14 cellular contexts compared by ENCODE assay signal in the genomic region with DNA sequence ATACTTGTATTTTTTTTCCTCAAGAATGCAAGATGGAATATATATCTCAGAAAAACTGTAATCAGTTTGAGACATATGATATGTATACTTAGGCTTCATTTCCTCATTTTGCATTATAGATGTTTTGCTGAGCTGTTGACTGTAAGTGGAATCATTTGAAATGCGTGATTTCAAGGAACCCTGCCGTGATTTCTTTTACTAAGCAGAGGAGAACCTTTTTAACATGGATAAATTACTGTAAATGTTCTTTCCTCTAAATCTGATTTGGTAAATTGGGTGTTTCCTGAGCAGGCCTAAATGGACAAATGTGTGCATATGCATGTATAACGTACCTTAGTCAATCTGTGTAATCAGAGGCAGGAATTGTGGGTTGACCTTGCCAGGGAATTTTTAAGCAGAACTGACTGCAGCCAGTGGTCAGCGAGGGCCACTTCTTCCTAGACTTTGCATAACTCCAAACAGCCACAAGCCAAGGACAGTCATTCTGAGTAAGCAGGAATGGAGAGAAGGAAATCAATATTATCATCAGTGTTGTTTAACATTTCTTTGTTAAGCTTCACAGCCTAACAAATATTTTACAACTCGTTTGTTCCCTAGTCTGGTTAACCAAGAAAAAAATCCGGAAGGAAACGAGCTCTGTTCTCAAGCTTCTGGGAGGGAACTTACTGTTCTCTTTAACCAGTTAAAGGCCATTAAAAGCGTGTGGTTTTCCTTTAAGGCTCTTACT.
DNase-seq lines count a peak whose midpoint lies in the region; ATAC-seq and TF ChIP-seq lines count a peak whose summit lies in the region.
"Had no signal": no experiment of that assay in that cellular context is flagged by ENCODE, and none has a peak within 500 bp of the region (broad histone marks: within the 10 kb centered on the region; RNA-seq: fewer than 3 reads in every experiment).

No MANE protein-coding gene starts in this region.

- peak overlapping the region; percentile 25 to 81 for H3K4me3 Mint-ChIP-seq in CD14-positive monocyte
- H3K4me3 Mint-ChIP-seq: activated T-cell treated with anti-CD3 and anti-CD28 coated beads, Interleukin-2, amount 50 U/mL, for 72 hours; nephron had no signal

- ATAC-seq in body of pancreas (peak; percentile 42), HG02840 (IDR thresholded peaks at IDR 0.05; ENCODE audit: low FRiP score, unreplicated experiment) (no peak), GM18873 (IDR thresholded peaks at IDR 0.05; ENCODE audit: low FRiP score, unreplicated experiment) (no peak), HG02938 (IDR thresholded peaks at IDR 0.05; ENCODE audit: unreplicated experiment) (no peak)
- ATAC-seq: activated T-cell treated with anti-CD3 and anti-CD28 coated beads, Interleukin-2, amount 50 U/mL, for 72 hours; foreskin keratinocyte had no signal

- TF ChIP-seq EP300 in neural cell (conservative IDR thresholded peaks at IDR 0.05; ENCODE audit: poor library complexity, severe bottlenecking), result no peak

- H3K4me2 ChIP-seq in neural cell (ENCODE audit: low read length), result no peak overlapping the region

- no peaks in the 10 kb centered on the region for H3K9me3 Mint-ChIP-seq in CD14-positive monocyte
- H3K9me3 Mint-ChIP-seq: activated T-cell treated with anti-CD3 and anti-CD28 coated beads, Interleukin-2, amount 50 U/mL, for 72 hours; nephron had no signal

- H3K36me3 Mint-ChIP-seq in CD14-positive monocyte, result no peaks in the 10 kb centered on the region

- no peak overlapping the region for H2AFZ ChIP-seq in neural cell (ENCODE audit: low read depth, low read length)

- H3K36me3 ChIP-seq in body of pancreas (replicated peaks in 1 of 2; ENCODE audit: insufficient read depth in 1 of 2, low read depth in 2 of 2), result no peaks in the 10 kb centered on the region
- no peaks in the 10 kb centered on the region for H3K36me3 ChIP-seq in neural cell (ENCODE audit: insufficient read depth, low read length)
- H3K36me3 ChIP-seq: HAP-1 had no signal

- 23 to 36% methylated on average over 8 of the region's 8 CpGs for WGBS in body of pancreas, 2 donors

- peak overlapping the region in 5 of 7 donors; percentile 2 to 82 (median 43) for H3K27ac Mint-ChIP-seq in CD14-positive monocyte
- H3K27ac Mint-ChIP-seq: activated T-cell treated with anti-CD3 and anti-CD28 coated beads, Interleukin-2, amount 50 U/mL, for 72 hours had no signal

- TF ChIP-seq RAD21 in neural cell (conservative IDR thresholded peaks at IDR 0.05), result no peak

- peaks cover 2% of the 10 kb centered on the region in 3 donors for H3K27me3 Mint-ChIP-seq in CD14-positive monocyte (ENCODE audit: low read depth in 3 of 3)

- H3K4me3 ChIP-seq in body of pancreas (no peak overlapping the region), neural cell (ENCODE audit: low read length) (no peak overlapping the region)
- H3K4me3 ChIP-seq: HAP-1 had no signal

- no peak for DNase-seq in CD14-positive monocyte (ENCODE audit: low spot score)
- DNase-seq in LHCN-M2 (ENCODE audit: low read depth), result peak; percentile 57
- peak in 1 of 4 donors; percentile 10 for DNase-seq in body of pancreas
- no peak for DNase-seq in activated CD8-positive, alpha-beta memory T cell treated with anti-CD3 and anti-CD28 coated beads, Interleukin-2, amount 50 U/mL, for 4 hours
- DNase-seq: activated CD4-positive, CD25-positive, alpha-beta regulatory T cell treated with anti-CD3 and anti-CD28 coated beads, Interleukin-2, amount 50 U/mL, for 72 hours; activated T-cell treated with anti-CD3 and anti-CD28 coated beads, Interleukin-2, amount 50 U/mL, for 72 hours; foreskin keratinocyte; NCI-H446 had no signal

- no peak overlapping the region for H3K9ac ChIP-seq in neural cell (ENCODE audit: low read length)

- TF ChIP-seq CTCF in CD14-positive monocyte (IDR thresholded peaks at IDR 0.05) (no peak), body of pancreas (IDR thresholded peaks at IDR 0.05) (no peak), neural cell (IDR thresholded peaks at IDR 0.05; ENCODE audit: poor library complexity, severe bottlenecking) (no peak)

- peak overlapping the region in 1 of 4 donors; percentile 17 for H3K27ac ChIP-seq in body of pancreas
- peak overlapping the region; percentile 1 for H3K27ac ChIP-seq in neural cell (ENCODE audit: low read length)
- H3K27ac ChIP-seq: foreskin keratinocyte had no signal

- peaks cover 13% of the 10 kb centered on the region for H3K4me1 ChIP-seq in body of pancreas
- H3K4me1 ChIP-seq: foreskin keratinocyte, HAP-1 had no signal

- H3K79me2 ChIP-seq in neural cell (replicated peaks; ENCODE audit: insufficient read depth, low read length), result no peaks in the 10 kb centered on the region

- peaks cover 22% of the 10 kb centered on the region for H3K4me1 Mint-ChIP-seq in CD14-positive monocyte
- H3K4me1 Mint-ChIP-seq: nephron had no signal

- H3K27me3 ChIP-seq in body of pancreas, result no peaks in the 10 kb centered on the region
- peaks cover 5% of the 10 kb centered on the region for H3K27me3 ChIP-seq in neural cell (ENCODE audit: insufficient read depth, low read depth, low read length)

- no peaks in the 10 kb centered on the region for H4K20me1 ChIP-seq in neural cell (ENCODE audit: insufficient read depth)

- no peaks in the 10 kb centered on the region for H3F3A ChIP-seq in neural cell (ENCODE audit: insufficient read depth, low read length, poor library complexity, severe bottlenecking)

- intact Hi-C loops in CD14-positive monocyte (cut with micrococcal nuclease) (no loop called here), body of pancreas (cut with DNase I) (no loop called here)

- no peak for TF ChIP-seq POLR2A in body of pancreas (IDR thresholded peaks at IDR 0.05)

- H3K9me3 ChIP-seq in body of pancreas (no peaks in the 10 kb centered on the region), neural cell (ENCODE audit: low read length) (no peaks in the 10 kb centered on the region)
- H3K9me3 ChIP-seq: HAP-1 had no signal

- H3K9me2 ChIP-seq in neural cell (ENCODE audit: insufficient read depth, low read length), result no peaks in the 10 kb centered on the region

TF ChIP-seq in neural cell, 6 proteins besides CTCF, POLR2A, EP300 and RAD21:
- TF ChIP-seq TAF1 (IDR thresholded peaks at IDR 0.05; ENCODE audit: low read depth), result no peak
- TF ChIP-seq MXI1 (conservative IDR thresholded peaks at IDR 0.05; ENCODE audit: poor library complexity, severe bottlenecking), result no peak
- TF ChIP-seq, protein P1, sequence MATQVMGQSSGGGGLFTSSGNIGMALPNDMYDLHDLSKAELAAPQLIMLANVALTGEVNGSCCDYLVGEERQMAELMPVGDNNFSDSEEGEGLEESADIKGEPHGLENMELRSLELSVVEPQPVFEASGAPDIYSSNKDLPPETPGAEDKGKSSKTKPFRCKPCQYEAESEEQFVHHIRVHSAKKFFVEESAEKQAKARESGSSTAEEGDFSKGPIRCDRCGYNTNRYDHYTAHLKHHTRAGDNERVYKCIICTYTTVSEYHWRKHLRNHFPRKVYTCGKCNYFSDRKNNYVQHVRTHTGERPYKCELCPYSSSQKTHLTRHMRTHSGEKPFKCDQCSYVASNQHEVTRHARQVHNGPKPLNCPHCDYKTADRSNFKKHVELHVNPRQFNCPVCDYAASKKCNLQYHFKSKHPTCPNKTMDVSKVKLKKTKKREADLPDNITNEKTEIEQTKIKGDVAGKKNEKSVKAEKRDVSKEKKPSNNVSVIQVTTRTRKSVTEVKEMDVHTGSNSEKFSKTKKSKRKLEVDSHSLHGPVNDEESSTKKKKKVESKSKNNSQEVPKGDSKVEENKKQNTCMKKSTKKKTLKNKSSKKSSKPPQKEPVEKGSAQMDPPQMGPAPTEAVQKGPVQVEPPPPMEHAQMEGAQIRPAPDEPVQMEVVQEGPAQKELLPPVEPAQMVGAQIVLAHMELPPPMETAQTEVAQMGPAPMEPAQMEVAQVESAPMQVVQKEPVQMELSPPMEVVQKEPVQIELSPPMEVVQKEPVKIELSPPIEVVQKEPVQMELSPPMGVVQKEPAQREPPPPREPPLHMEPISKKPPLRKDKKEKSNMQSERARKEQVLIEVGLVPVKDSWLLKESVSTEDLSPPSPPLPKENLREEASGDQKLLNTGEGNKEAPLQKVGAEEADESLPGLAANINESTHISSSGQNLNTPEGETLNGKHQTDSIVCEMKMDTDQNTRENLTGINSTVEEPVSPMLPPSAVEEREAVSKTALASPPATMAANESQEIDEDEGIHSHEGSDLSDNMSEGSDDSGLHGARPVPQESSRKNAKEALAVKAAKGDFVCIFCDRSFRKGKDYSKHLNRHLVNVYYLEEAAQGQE (IDR thresholded peaks at IDR 0.05; ENCODE audit: borderline replicate concordance), result no peak
- TF ChIP-seq EZH2 (IDR thresholded peaks at IDR 0.05; ENCODE audit: borderline replicate concordance, insufficient read depth, low read length, poor library complexity, severe bottlenecking), result no peak
- TF ChIP-seq SMC3 (conservative IDR thresholded peaks at IDR 0.05; ENCODE audit: poor library complexity), result no peak
- peak; percentile 15 for TF ChIP-seq POLR2AphosphoS5 (IDR thresholded peaks at IDR 0.05)
